13 cellular contexts compared by ENCODE assay signal in genomic region chr10:103960103-103960502, GRCh38. TPM values are rescaled to one million over a fixed set of nuclear protein-coding genes. Genes with fewer than 3 reads are reported as not detected.
A peak's percentile ranks its signal among the peaks of the same experiment; 100 is the strongest.
DNase-seq lines count a peak whose midpoint lies in the region; ATAC-seq and TF ChIP-seq lines count a peak whose summit lies in the region.
"Had no signal": no experiment of that assay in that cellular context is flagged by ENCODE, and none has a peak within 500 bp of the region (broad histone marks: within the 10 kb centered on the region; RNA-seq: fewer than 3 reads in every experiment).

No MANE protein-coding gene starts in this region.

- H3K4me3 ChIP-seq in RWPE2 (ENCODE audit: severe bottlenecking) (no peak overlapping the region), mesenchymal stem cell (ENCODE audit: insufficient read depth in 1 of 2, low read depth in 1 of 2, low read length in 2 of 2) (no peak overlapping the region), right lobe of liver (no peak overlapping the region)

- no peak overlapping the region for H3K14ac ChIP-seq in mesenchymal stem cell (ENCODE audit: low read length in 2 of 2)

- H3K18ac ChIP-seq in mesenchymal stem cell (ENCODE audit: low read depth in 1 of 2, low read length in 2 of 2): no peak overlapping the region

- no peak overlapping the region for H2BK120ac ChIP-seq in mesenchymal stem cell (ENCODE audit: low read depth, low read length)

- H3K4me1 ChIP-seq in RWPE2 (ENCODE audit: insufficient read depth, poor library complexity, severe bottlenecking) (peaks cover 19% of the 10 kb centered on the region), mesenchymal stem cell (ENCODE audit: control insufficient read depth, insufficient read depth, low read depth, low read length) (no peaks in the 10 kb centered on the region), right lobe of liver (no peaks in the 10 kb centered on the region)
- H3K4me1 ChIP-seq: BE2C, Caco-2 had no signal

- no peak overlapping the region for H2BK5ac ChIP-seq in mesenchymal stem cell (ENCODE audit: low read depth, low read length, poor library complexity, severe bottlenecking)

- H3K9me3 ChIP-seq in RWPE2 (ENCODE audit: severe bottlenecking) (no peaks in the 10 kb centered on the region), mesenchymal stem cell (ENCODE audit: control insufficient read depth, low read length) (no peaks in the 10 kb centered on the region), right lobe of liver (no peaks in the 10 kb centered on the region)
- H3K9me3 ChIP-seq: BE2C, Caco-2 had no signal

- 96% methylated on average over 3 of the region's 3 CpGs for WGBS in mesenchymal stem cell
- 67% methylated on average over 3 of the region's 3 CpGs for WGBS in right lobe of liver (ENCODE audit: insufficient coverage, low coverage, low lambda C conversion rate, missing lambda C conversion rate)

- TF ChIP-seq POLR2A in right lobe of liver (IDR thresholded peaks at IDR 0.05): no peak

- intact Hi-C loops in right lobe of liver (cut with DNase I): no loop called here
- intact Hi-C loops in left ventricle myocardium superior (cut with micrococcal nuclease): no loop called here

- no peak overlapping the region for H2AFZ ChIP-seq in mesenchymal stem cell (ENCODE audit: low read depth, low read length)

- H3K27ac ChIP-seq in RWPE2 (ENCODE audit: poor library complexity, severe bottlenecking) (peak overlapping the region; percentile 56), mesenchymal stem cell (ENCODE audit: low read length, poor library complexity, severe bottlenecking) (no peak overlapping the region), right lobe of liver (no peak overlapping the region)

- no peak overlapping the region for H3K4me2 ChIP-seq in mesenchymal stem cell (ENCODE audit: low read length, poor library complexity, severe bottlenecking)

- H3K27me3 ChIP-seq in RWPE2 (ENCODE audit: insufficient read depth, poor library complexity, severe bottlenecking): no peaks in the 10 kb centered on the region
- H3K27me3 ChIP-seq in mesenchymal stem cell (ENCODE audit: control insufficient read depth in 1 of 2, insufficient read depth in 1 of 2, low read length in 2 of 2): no peaks in the 10 kb centered on the region
- no peaks in the 10 kb centered on the region for H3K27me3 ChIP-seq in right lobe of liver
- H3K27me3 ChIP-seq: BE2C had no signal

- no peak overlapping the region for H3K4ac ChIP-seq in mesenchymal stem cell (ENCODE audit: low read depth in 1 of 2, low read length in 2 of 2)

- DNase-seq in RWPE2 (ENCODE audit: low spot score): no peak
- DNase-seq in fibroblast of peridontal ligament (ENCODE audit: extremely low read depth): peak; percentile 11
- DNase-seq in mesenchymal stem cell: no peak
- DNase-seq in right lobe of liver: no peak
- no peak for DNase-seq in left ventricle myocardium superior
- DNase-seq in cerebellar cortex (ENCODE audit: low spot score): no peak
- DNase-seq: BE2C; C1 segment of cervical spinal cord; Caco-2; CD4-positive, CD25-positive, alpha-beta regulatory T cell; CD8-positive, alpha-beta memory T cell; H9 had no signal

- no peak for ATAC-seq in RWPE2 (ENCODE audit: low read depth)
- no peak for ATAC-seq in right lobe of liver
- no peak for ATAC-seq in left ventricle myocardium superior
- ATAC-seq: HepG2 had no signal

- TF ChIP-seq CTCF in RWPE2 (IDR thresholded peaks at IDR 0.05; ENCODE audit: poor library complexity, severe bottlenecking) (no peak), right lobe of liver (IDR thresholded peaks at IDR 0.05) (no peak)

- peak overlapping the region; percentile 46 for H3K9ac ChIP-seq in mesenchymal stem cell (ENCODE audit: low read length)

- H3K79me1 ChIP-seq in mesenchymal stem cell (replicated peaks; ENCODE audit: low read length, poor library complexity, severe bottlenecking): no peaks in the 10 kb centered on the region

- H2AK5ac ChIP-seq in mesenchymal stem cell (ENCODE audit: low read length, severe bottlenecking): no peak overlapping the region

- H4K8ac ChIP-seq in mesenchymal stem cell (ENCODE audit: low read length): no peak overlapping the region

- H4K91ac ChIP-seq in mesenchymal stem cell (ENCODE audit: low read length): no peak overlapping the region

- no peak overlapping the region for H3K23ac ChIP-seq in mesenchymal stem cell (ENCODE audit: low read length in 2 of 2)

- H2BK12ac ChIP-seq in mesenchymal stem cell (ENCODE audit: low read length in 2 of 2): no peak overlapping the region

- H2BK15ac ChIP-seq in mesenchymal stem cell (ENCODE audit: low read depth, poor library complexity, severe bottlenecking): no peak overlapping the region

- H3K36me3 ChIP-seq in RWPE2 (ENCODE audit: low read depth) (no peaks in the 10 kb centered on the region), mesenchymal stem cell (ENCODE audit: control insufficient read depth in 1 of 2, insufficient read depth in 2 of 2, low read depth in 1 of 2, low read length in 2 of 2) (no peaks in the 10 kb centered on the region), right lobe of liver (no peaks in the 10 kb centered on the region)
- H3K36me3 ChIP-seq: BE2C had no signal

RNA-seq across cellular contexts. Expression of gene SLK, which starts 6.8 kb away (rescaled TPM):
- 29.7 TPM for polyA plus RNA-seq in mesenchymal stem cell (2013, experiment 1 of 2)
- polyA plus RNA-seq in mesenchymal stem cell (2013, experiment 2 of 2): 29.4 TPM
- 10 to 100 TPM in 5 of 6 experiments, 1 to 10 TPM in 1; 7.9 to 16.3 (median 13.0) TPM for total RNA-seq in right lobe of liver
- total RNA-seq in left ventricle myocardium superior: 31.0 TPM

RNA-seq across cellular contexts. Expression of gene STN1, which starts 42.1 kb away (rescaled TPM):
- polyA plus RNA-seq in mesenchymal stem cell (2013, experiment 1 of 2): 18.5 TPM
- polyA plus RNA-seq in mesenchymal stem cell (2013, experiment 2 of 2): 19.1 TPM
- total RNA-seq in right lobe of liver (10 to 100 TPM in 2 of 6 experiments, 1 to 10 TPM in 4; 6.1 to 13.3 (median 6.6) TPM), left ventricle myocardium superior (33.2 TPM)
